Comparison of ENCODE assay signal across 8 cellular contexts in genomic region chr3:127673191-127674098, GRCh38. TPM values are rescaled to one million over a fixed set of nuclear protein-coding genes. Genes with fewer than 3 reads are reported as not detected.
A peak's percentile ranks its signal among the peaks of the same experiment; 100 is the strongest.
DNase-seq lines count a peak whose midpoint lies in the region; ATAC-seq and TF ChIP-seq lines count a peak whose summit lies in the region.

No MANE protein-coding gene starts in this region.

- H3K27me3 ChIP-seq in RWPE2 (ENCODE audit: insufficient read depth, poor library complexity, severe bottlenecking) (no peaks in the 10 kb centered on the region), adipocyte (replicated peaks; ENCODE audit: control insufficient read depth, insufficient read depth, low read length) (no peaks in the 10 kb centered on the region), right cardiac atrium (ENCODE audit: control insufficient read depth, insufficient read depth) (no peaks in the 10 kb centered on the region), sigmoid colon (no peaks in the 10 kb centered on the region)

- H3K36me3 ChIP-seq in RWPE2 (ENCODE audit: low read depth) (no peaks in the 10 kb centered on the region), adipocyte (ENCODE audit: control insufficient read depth, insufficient read depth, low read length, severe bottlenecking) (no peaks in the 10 kb centered on the region), sigmoid colon (peaks cover 9 to 38% (median 14%) of the 10 kb centered on the region in 4 donors)

- no peak for TF ChIP-seq CTCF in RWPE2 (IDR thresholded peaks at IDR 0.05; ENCODE audit: poor library complexity, severe bottlenecking)
- no peak for TF ChIP-seq CTCF in sigmoid colon (IDR thresholded peaks at IDR 0.05)

- H3K9ac ChIP-seq in adipocyte (ENCODE audit: low read length), result peak overlapping the region; percentile 87

- peak overlapping the region; percentile 89 for H3K4me3 ChIP-seq in RWPE2 (ENCODE audit: severe bottlenecking)
- peak overlapping the region; percentile 87 for H3K4me3 ChIP-seq in adipocyte (ENCODE audit: low read length)
- peak overlapping the region; percentile 90 for H3K4me3 ChIP-seq in right cardiac atrium (ENCODE audit: low read length)
- peak overlapping the region; percentile 81 to 100 (median 90) for H3K4me3 ChIP-seq in sigmoid colon

- H3K4me1 ChIP-seq in RWPE2 (ENCODE audit: insufficient read depth, poor library complexity, severe bottlenecking), result no peaks in the 10 kb centered on the region
- H3K4me1 ChIP-seq in adipocyte (ENCODE audit: control insufficient read depth, insufficient read depth, low read length), result peaks cover 12% of the 10 kb centered on the region
- H3K4me1 ChIP-seq in right cardiac atrium (ENCODE audit: control insufficient read depth, insufficient read depth, low read length), result peaks cover 5% of the 10 kb centered on the region
- H3K4me1 ChIP-seq in sigmoid colon, result peaks cover 0 to 34% (median 27%) of the 10 kb centered on the region in 4 donors

- no peak for TF ChIP-seq EP300 in sigmoid colon (IDR thresholded peaks at IDR 0.05)

- H3K27ac ChIP-seq in RWPE2 (ENCODE audit: poor library complexity, severe bottlenecking), result peak overlapping the region; percentile 68
- peak overlapping the region; percentile 62 for H3K27ac ChIP-seq in right cardiac atrium (ENCODE audit: low read length)
- peak overlapping the region; percentile 89 to 93 (median 92) for H3K27ac ChIP-seq in sigmoid colon

- DNase-seq in AG08396 (ENCODE audit: low spot score) (peak; percentile 75), RWPE2 (ENCODE audit: low spot score) (peak; percentile 60), adipocyte (ENCODE audit: low read depth) (peak; percentile 71), right cardiac atrium (peak; percentile 72 to 89 (median 87)), sigmoid colon (peak; percentile 81), NCI-H187 treated with DMSO at 0.1 percent for 48 hours (lab: John Stamatoyannopoulos, UW) (no peak)

- no peak for TF ChIP-seq POLR2A in sigmoid colon (IDR thresholded peaks at IDR 0.05)

- intact Hi-C loops in right cardiac atrium (cut with DNase I), result no loop called here
- intact Hi-C loops in sigmoid colon (cut with DNase I), result loop anchor here (5.0 kb wide), 3 partner anchors 76 to 379 kb away; partner anchors contain the start of genes MCM2, MGLL and SEC61A1

- ATAC-seq in GM19023 (IDR thresholded peaks at IDR 0.05; ENCODE audit: unreplicated experiment) (peak; percentile 43), HG03159 (IDR thresholded peaks at IDR 0.05; ENCODE audit: unreplicated experiment) (peak; percentile 40), RWPE2 (ENCODE audit: low read depth) (peak; percentile 32), right cardiac atrium (peak; percentile 55 to 69)

- WGBS in right cardiac atrium, result 12% methylated on average over 50 of the region's 50 CpGs
- WGBS in sigmoid colon, 2 donors, result 9 to 18% methylated on average over 50 of the region's 50 CpGs

- H3K9me3 ChIP-seq in RWPE2 (ENCODE audit: severe bottlenecking), result no peaks in the 10 kb centered on the region
- H3K9me3 ChIP-seq in adipocyte (ENCODE audit: control insufficient read depth, low read length), result no peaks in the 10 kb centered on the region
- H3K9me3 ChIP-seq in right cardiac atrium (ENCODE audit: control insufficient read depth, low read length), result no peaks in the 10 kb centered on the region
- H3K9me3 ChIP-seq in sigmoid colon, result no peaks in the 10 kb centered on the region

RNA-seq across cellular contexts. Expression of gene ABTB1, which starts 0.7 kb away (rescaled TPM):
- total RNA-seq in right cardiac atrium, result 10 to 100 TPM; 20.2 to 47.1 (median 34.1) TPM
- polyA plus RNA-seq in right cardiac atrium, result 38.2 TPM
- 10 to 100 TPM; 33.5 to 75.3 (median 49.1) TPM for total RNA-seq in sigmoid colon
- polyA plus RNA-seq in sigmoid colon, result 10 to 100 TPM; 18.0 to 36.5 (median 24.6) TPM

RNA-seq across cellular contexts. Expression of gene PODXL2, which starts 44.5 kb away (rescaled TPM):
- total RNA-seq in right cardiac atrium (1 to 10 TPM; 1.5 to 3.0 (median 2.1) TPM), sigmoid colon (1 to 10 TPM; 2.0 to 4.3 (median 2.4) TPM)
- polyA plus RNA-seq in right cardiac atrium (2.0 TPM), sigmoid colon (10 to 100 TPM in 1 of 3 donors, 1 to 10 TPM in 2; 2.5 to 16.7 (median 3.0) TPM)
